ENCODE assay signal across 8 cellular contexts in the genomic region with DNA sequence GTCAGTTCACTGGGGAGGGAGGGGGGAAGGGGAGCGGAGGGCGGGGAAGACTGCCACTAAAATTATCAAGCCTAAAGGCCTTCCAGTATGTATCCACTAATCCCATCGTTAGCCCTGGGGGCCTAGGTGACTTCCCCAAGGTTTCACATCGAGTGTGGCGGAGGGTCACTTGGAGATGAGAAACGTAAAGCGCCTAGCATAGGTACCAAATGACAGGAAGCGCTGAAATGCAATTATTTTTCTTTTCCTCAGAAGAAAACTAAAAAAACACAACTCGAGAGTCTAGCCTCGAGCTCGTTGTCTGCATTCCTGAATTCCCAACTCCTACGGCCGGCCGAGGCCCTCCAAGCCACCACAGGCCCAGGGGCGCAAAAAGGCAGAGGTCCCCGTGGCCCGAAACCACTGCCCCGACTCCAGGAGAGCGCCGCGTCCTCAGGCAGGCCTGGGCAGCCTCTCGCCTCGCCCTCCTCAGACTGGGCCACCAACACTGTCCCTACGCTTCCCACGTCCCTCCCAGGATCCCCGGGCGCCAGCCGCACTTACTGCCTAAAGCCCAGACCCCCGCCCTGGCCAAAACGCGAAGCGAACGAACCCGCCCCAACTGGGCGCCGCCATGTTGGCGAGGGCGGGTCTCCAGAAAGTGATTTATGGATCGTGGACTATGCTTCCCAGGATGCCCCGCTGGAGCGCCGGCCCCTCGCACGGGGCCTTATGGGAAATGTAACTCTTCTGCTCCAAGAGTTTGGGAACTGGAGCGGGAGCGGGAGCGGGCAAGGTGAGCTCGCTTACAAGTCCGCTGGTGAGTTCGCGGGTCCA.
DNase-seq lines count a peak whose midpoint lies in the region; ATAC-seq lines count a peak whose summit lies in the region.

A gene with protein sequence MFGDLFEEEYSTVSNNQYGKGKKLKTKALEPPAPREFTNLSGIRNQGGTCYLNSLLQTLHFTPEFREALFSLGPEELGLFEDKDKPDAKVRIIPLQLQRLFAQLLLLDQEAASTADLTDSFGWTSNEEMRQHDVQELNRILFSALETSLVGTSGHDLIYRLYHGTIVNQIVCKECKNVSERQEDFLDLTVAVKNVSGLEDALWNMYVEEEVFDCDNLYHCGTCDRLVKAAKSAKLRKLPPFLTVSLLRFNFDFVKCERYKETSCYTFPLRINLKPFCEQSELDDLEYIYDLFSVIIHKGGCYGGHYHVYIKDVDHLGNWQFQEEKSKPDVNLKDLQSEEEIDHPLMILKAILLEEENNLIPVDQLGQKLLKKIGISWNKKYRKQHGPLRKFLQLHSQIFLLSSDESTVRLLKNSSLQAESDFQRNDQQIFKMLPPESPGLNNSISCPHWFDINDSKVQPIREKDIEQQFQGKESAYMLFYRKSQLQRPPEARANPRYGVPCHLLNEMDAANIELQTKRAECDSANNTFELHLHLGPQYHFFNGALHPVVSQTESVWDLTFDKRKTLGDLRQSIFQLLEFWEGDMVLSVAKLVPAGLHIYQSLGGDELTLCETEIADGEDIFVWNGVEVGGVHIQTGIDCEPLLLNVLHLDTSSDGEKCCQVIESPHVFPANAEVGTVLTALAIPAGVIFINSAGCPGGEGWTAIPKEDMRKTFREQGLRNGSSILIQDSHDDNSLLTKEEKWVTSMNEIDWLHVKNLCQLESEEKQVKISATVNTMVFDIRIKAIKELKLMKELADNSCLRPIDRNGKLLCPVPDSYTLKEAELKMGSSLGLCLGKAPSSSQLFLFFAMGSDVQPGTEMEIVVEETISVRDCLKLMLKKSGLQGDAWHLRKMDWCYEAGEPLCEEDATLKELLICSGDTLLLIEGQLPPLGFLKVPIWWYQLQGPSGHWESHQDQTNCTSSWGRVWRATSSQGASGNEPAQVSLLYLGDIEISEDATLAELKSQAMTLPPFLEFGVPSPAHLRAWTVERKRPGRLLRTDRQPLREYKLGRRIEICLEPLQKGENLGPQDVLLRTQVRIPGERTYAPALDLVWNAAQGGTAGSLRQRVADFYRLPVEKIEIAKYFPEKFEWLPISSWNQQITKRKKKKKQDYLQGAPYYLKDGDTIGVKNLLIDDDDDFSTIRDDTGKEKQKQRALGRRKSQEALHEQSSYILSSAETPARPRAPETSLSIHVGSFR (minus strand): TSS at position 642 of the 816 bp plus-strand sequence. CDS start 1,228 bp downstream, outside the sequence.

- H3K4me1 Mint-ChIP-seq in central memory CD8-positive, alpha-beta T cell = peaks cover 9% of the 10 kb centered on the region

- no peaks in the 10 kb centered on the region for H3K36me3 Mint-ChIP-seq in central memory CD8-positive, alpha-beta T cell (ENCODE audit: insufficient read depth)

- H3K27me3 Mint-ChIP-seq in central memory CD8-positive, alpha-beta T cell = no peaks in the 10 kb centered on the region

- peak within 1 kb of the TSS; percentile 96 for H3K4me3 Mint-ChIP-seq in central memory CD8-positive, alpha-beta T cell

- peak; percentile 81 for ATAC-seq in GM18498 (IDR thresholded peaks at IDR 0.05; ENCODE audit: unreplicated experiment)
- peak; percentile 68 for ATAC-seq in HG03064 (IDR thresholded peaks at IDR 0.05; ENCODE audit: low read depth, unreplicated experiment)
- ATAC-seq in central memory CD8-positive, alpha-beta T cell (replicated peaks; ENCODE audit: extremely low read depth, poor library complexity, severe bottlenecking) = peak; percentile 88
- ATAC-seq in GM18520 (IDR thresholded peaks at IDR 0.05; ENCODE audit: unreplicated experiment) = no peak

- peak within 1 kb of the TSS; percentile 95 for H3K27ac Mint-ChIP-seq in central memory CD8-positive, alpha-beta T cell (ENCODE audit: low read depth)

- no peaks in the 10 kb centered on the region for H3K9me3 Mint-ChIP-seq in central memory CD8-positive, alpha-beta T cell

- DNase-seq in NCI-H2196 (lab: John Stamatoyannopoulos, UW; ENCODE audit: unreplicated experiment) = peak; percentile 90
- DNase-seq in activated CD4-positive, CD25-positive, alpha-beta regulatory T cell treated with anti-CD3 and anti-CD28 coated beads, Interleukin-2, amount 50 U/mL, for 16 hours (ENCODE audit: low read depth, low spot score) = peak; percentile 24
- DNase-seq in central memory CD8-positive, alpha-beta T cell (ENCODE audit: low spot score in 2 of 2) = peak; percentile 20 to 37
- peak; percentile 88 for DNase-seq in iris pigment epithelial cell (ENCODE audit: low read depth)
- DNase-seq in smooth muscle cell of the brain vasculature (ENCODE audit: low read depth, low spot score) = peak; percentile 78

Comparison
In these comparisons a context has a peak if more than half of its experiments do, and no peak if none do; other contexts are left out.
1. DNase-seq: peak in every context shown above with its lines; median percentile 90 in NCI-H2196; 88 in iris pigment epithelial cell; 78 in smooth muscle cell of the brain vasculature; 28 in central memory CD8-positive, alpha-beta T cell; 24 in activated CD4-positive, CD25-positive, alpha-beta regulatory T cell treated with anti-CD3 and anti-CD28 coated beads, Interleukin-2, amount 50 U/mL, for 16 hours.